1 cellular context compared by ENCODE assay signal in genomic region chr19:19138110-19138981, GRCh38.
A peak's percentile ranks its signal among the peaks of the same experiment; 100 is the strongest.
TF ChIP-seq lines count a peak whose summit lies in the region.

TMEM161A (minus strand) TSS chr19:19138478; CDS start chr19:19138428, 50 bp downstream.

TF ChIP-seq in HEK293, 187 proteins besides CTCF, POLR2A, EP300 and RAD21 (continued from another document and continues in another):
- peak; percentile 52; the same call in 1 of the 2 replicates for TF ChIP-seq ZBTB20 (tag by site-specific recombination; IDR thresholded peaks at IDR 0.05)
- no peak for TF ChIP-seq ZNF302 (tag by site-specific recombination; IDR thresholded peaks at IDR 0.05; ENCODE audit: low read depth)
- no peak for TF ChIP-seq TRIM28 (IDR thresholded peaks at IDR 0.05; ENCODE audit: borderline replicate concordance, low read length)
- no peak for TF ChIP-seq ZNF391 (tag by site-specific recombination; IDR thresholded peaks at IDR 0.05; ENCODE audit: borderline replicate concordance, low read depth)
- TF ChIP-seq ZNF610 (tag by site-specific recombination; IDR thresholded peaks at IDR 0.05; ENCODE audit: borderline replicate concordance), result no peak
- no peak for TF ChIP-seq ZNF843 (tag by site-specific recombination; IDR thresholded peaks at IDR 0.05)
- no peak for TF ChIP-seq PRDM6 (tag by site-specific recombination; IDR thresholded peaks at IDR 0.05)
- 0 out of 2 replicates have a peak, but pooled peaks have one; percentile 18 for TF ChIP-seq KLF17 (tag by site-specific recombination; IDR thresholded peaks at IDR 0.05)
- TF ChIP-seq ZBTB10 (tag by site-specific recombination; IDR thresholded peaks at IDR 0.05), result peak; percentile 14; the same call in 1 of the 2 replicates
- TF ChIP-seq ZBTB26 (tag by site-specific recombination; optimal IDR thresholded peaks at IDR 0.05), result peak; percentile 92
- no peak for TF ChIP-seq ZSCAN5A (tag by site-specific recombination; IDR thresholded peaks at IDR 0.05)
- TF ChIP-seq SALL2 (tag by site-specific recombination; IDR thresholded peaks at IDR 0.05; ENCODE audit: borderline replicate concordance), result no peak
- TF ChIP-seq MZF1 (tag by site-specific recombination; IDR thresholded peaks at IDR 0.05; ENCODE audit: borderline replicate concordance), result no peak
- peak; percentile 53; the same call in 1 of the 2 replicates for TF ChIP-seq PRDM10 (tag by site-specific recombination; IDR thresholded peaks at IDR 0.05)
- TF ChIP-seq ZSCAN16 (tag by site-specific recombination; IDR thresholded peaks at IDR 0.05), result 0 out of 2 replicates have a peak, but pooled peaks have one; percentile 15
- TF ChIP-seq ZNF280D (tag by site-specific recombination; IDR thresholded peaks at IDR 0.05), result no peak
- peak; percentile 96 for TF ChIP-seq TCF7L2 (IDR thresholded peaks at IDR 0.05; ENCODE audit: borderline replicate concordance, low read depth, low read length)
- TF ChIP-seq KLF7 (tag by site-specific recombination; IDR thresholded peaks at IDR 0.05; ENCODE audit: borderline replicate concordance), result no peak
- TF ChIP-seq GLIS2 (tag by site-specific recombination; IDR thresholded peaks at IDR 0.05), result peak; percentile 34; the same call in 1 of the 2 replicates
- TF ChIP-seq ZNF658 (tag by site-specific recombination; IDR thresholded peaks at IDR 0.05), result no peak
- TF ChIP-seq ZNF701 (tag by site-specific recombination; IDR thresholded peaks at IDR 0.05), result no peak
- TF ChIP-seq TSHZ1 (tag by site-specific recombination; IDR thresholded peaks at IDR 0.05; ENCODE audit: borderline replicate concordance), result no peak
- TF ChIP-seq ZBTB17 (tag by site-specific recombination; IDR thresholded peaks at IDR 0.05), result peak; percentile 64
- no peak for TF ChIP-seq ZEB2 (tag by site-specific recombination; IDR thresholded peaks at IDR 0.05)
- TF ChIP-seq KLF9 (tag by site-specific recombination; IDR thresholded peaks at IDR 0.05; ENCODE audit: low read depth), result no peak
- peak; percentile 85 for TF ChIP-seq ZNF335 (tag by site-specific recombination; conservative IDR thresholded peaks at IDR 0.05)
- TF ChIP-seq PBX3 (CRISPR knock-in tag; IDR thresholded peaks at IDR 0.05), result peak; percentile 98
- TF ChIP-seq ZNF76 (tag by site-specific recombination; IDR thresholded peaks at IDR 0.05; ENCODE audit: borderline replicate concordance, low read depth), result peak; percentile 96
- no peak for TF ChIP-seq HOXC10 (CRISPR knock-in tag; IDR thresholded peaks at IDR 0.05)
- TF ChIP-seq ZNF37A (tag by site-specific recombination; IDR thresholded peaks at IDR 0.05), result no peak
- no peak for TF ChIP-seq SCRT2 (tag by site-specific recombination; IDR thresholded peaks at IDR 0.05)
- TF ChIP-seq ZNF830 (tag by site-specific recombination; IDR thresholded peaks at IDR 0.05; ENCODE audit: low read depth), result no peak
- TF ChIP-seq ZNF792 (tag by site-specific recombination; IDR thresholded peaks at IDR 0.05), result no peak
